Comparison of ENCODE assay signal across 9 cellular contexts in genomic region chr1:32241011-32241763, GRCh38. TPM values are rescaled to one million over a fixed set of nuclear protein-coding genes. Genes with fewer than 3 reads are reported as not detected.
DNase-seq lines count a peak whose midpoint lies in the region; ATAC-seq and TF ChIP-seq lines count a peak whose summit lies in the region.
"Had no signal": no experiment of that assay in that cellular context is flagged by ENCODE, and none has a peak within 500 bp of the region (broad histone marks: within the 10 kb centered on the region; RNA-seq: fewer than 3 reads in every experiment).

No MANE protein-coding gene starts in this region.

- H3K36me3 ChIP-seq in heart right ventricle (peaks cover 0 to 19% (median 0%) of the 10 kb centered on the region in 9 donors), osteoblast (ENCODE audit: insufficient read depth, low read length) (no peaks in the 10 kb centered on the region)

- peak overlapping the region; percentile 48 to 86 (median 72) for H3K4me3 ChIP-seq in heart right ventricle
- H3K4me3 ChIP-seq in osteoblast (ENCODE audit: insufficient read depth, low read length), result peak overlapping the region; percentile 81

- H3K27me3 ChIP-seq in heart right ventricle, result peaks cover 0 to 10% (median 0%) of the 10 kb centered on the region in 7 donors
- H3K27me3 ChIP-seq in osteoblast (ENCODE audit: insufficient read depth, low read length), result no peaks in the 10 kb centered on the region

- DNase-seq in C1 segment of cervical spinal cord (lab: John Stamatoyannopoulos, UW), result peak in 10 of 14 donors; percentile 5 to 55 (median 43)
- DNase-seq in NCI-H2196 treated with DMSO at 0.1 percent for 48 hours (lab: John Stamatoyannopoulos, UW; ENCODE audit: unreplicated experiment), result peak; percentile 20
- DNase-seq in activated naive CD4-positive, alpha-beta T cell treated with anti-CD3 and anti-CD28 coated beads, Interleukin-2, amount 50 U/mL, for 72 hours (ENCODE audit: low spot score in 2 of 2), result peak; percentile 47 to 67
- DNase-seq in heart right ventricle, result peak; percentile 51 to 56
- DNase-seq in osteoblast (ENCODE audit: insufficient read length, low spot score, missing footprints), result peak; percentile 91

- H3K4me1 ChIP-seq in heart right ventricle (peaks cover 0 to 50% (median 36%) of the 10 kb centered on the region in 9 donors), osteoblast (ENCODE audit: insufficient read depth, low read length) (peaks cover 16% of the 10 kb centered on the region)

- peak overlapping the region; percentile 94 for H3K4me2 ChIP-seq in osteoblast (ENCODE audit: insufficient read depth, low read length)

- peak overlapping the region; percentile 41 to 96 (median 88) for H3K27ac ChIP-seq in heart right ventricle
- peak overlapping the region; percentile 37 for H3K27ac ChIP-seq in osteoblast (ENCODE audit: low read depth, low read length)

- no peaks in the 10 kb centered on the region for H4K20me1 ChIP-seq in osteoblast (ENCODE audit: insufficient read depth, low read length)

- peak; percentile 69 to 85 for ATAC-seq in activated naive CD4-positive, alpha-beta T cell treated with anti-CD3 and anti-CD28 coated beads, Interleukin-2, amount 50 U/mL, for 72 hours
- ATAC-seq in heart right ventricle (peak; percentile 69 to 84 (median 76)), HG03135 (IDR thresholded peaks at IDR 0.05; ENCODE audit: unreplicated experiment) (no peak), GM19023 (IDR thresholded peaks at IDR 0.05; ENCODE audit: unreplicated experiment) (no peak)

- no peaks in the 10 kb centered on the region for H3K9me3 Mint-ChIP-seq in activated naive CD4-positive, alpha-beta T cell treated with anti-CD3 and anti-CD28 coated beads, Interleukin-2, amount 50 U/mL, for 72 hours

- TF ChIP-seq CTCF in heart right ventricle (IDR thresholded peaks at IDR 0.05) (peak in 2 of 9 donors; percentile 3 to 24), osteoblast (IDR thresholded peaks at IDR 0.05; ENCODE audit: extremely low read depth, low read depth, low read length) (no peak)

- H3K79me2 ChIP-seq in osteoblast (ENCODE audit: insufficient read depth, low read length), result no peaks in the 10 kb centered on the region

- peak overlapping the region in 1 of 2 donors; percentile 77 for H3K27ac Mint-ChIP-seq in activated naive CD4-positive, alpha-beta T cell treated with anti-CD3 and anti-CD28 coated beads, Interleukin-2, amount 50 U/mL, for 72 hours

- intact Hi-C loops in heart right ventricle (cut with DNase I), result loop anchor here in 2 of 10 donors (5.0 to 10.0 kb wide), 2 partner anchors 54 to 76 kb away; partner anchors contain the start of gene HDAC1 (in 1 of the 2)

- peak overlapping the region; percentile 92 for H2AFZ ChIP-seq in osteoblast (ENCODE audit: low read length)

- H3K36me3 Mint-ChIP-seq in activated naive CD4-positive, alpha-beta T cell treated with anti-CD3 and anti-CD28 coated beads, Interleukin-2, amount 50 U/mL, for 72 hours, result no peaks in the 10 kb centered on the region

- H3K9me3 ChIP-seq in heart right ventricle (no peaks in the 10 kb centered on the region), osteoblast (ENCODE audit: low read depth, low read length) (no peaks in the 10 kb centered on the region)

- peak; percentile 33 for TF ChIP-seq POLR2A in GM19193 (IDR thresholded peaks at IDR 0.05; ENCODE audit: extremely low read depth, insufficient read depth, insufficient read length)

- 0 to 1% methylated on average over 54 of the region's 54 CpGs for WGBS in heart right ventricle, 2 donors

RNA-seq across cellular contexts. Expression of gene FAM167B, which starts 5.8 kb away (rescaled TPM):
- total RNA-seq in activated naive CD4-positive, alpha-beta T cell treated with anti-CD3 and anti-CD28 coated beads, Interleukin-2, amount 50 U/mL, for 72 hours, result 1 to 10 TPM in 1 of 2 donors, under 1 TPM in 1; 0.66 to 1.1 TPM
- 10 to 100 TPM in 1 of 10 donors, 1 to 10 TPM in 9; 1.0 to 12.5 (median 3.9) TPM for total RNA-seq in heart right ventricle
- polyA plus RNA-seq in heart right ventricle, result 10 to 100 TPM; 13.5 to 17.3 TPM
- 2.5 and 4.4 TPM in 2 replicates for total RNA-seq in osteoblast
- total RNA-seq: NCI-H460 had no signal

RNA-seq across cellular contexts. Expression of gene LCK, which starts 9.9 kb away (rescaled TPM):
- total RNA-seq in activated naive CD4-positive, alpha-beta T cell treated with anti-CD3 and anti-CD28 coated beads, Interleukin-2, amount 50 U/mL, for 72 hours, result 100 to 1,000 TPM; 208 to 284 TPM
- total RNA-seq in heart right ventricle (1 to 10 TPM in 4 of 10 donors, under 1 TPM in 6; 0.25 to 7.1 (median 0.86) TPM), osteoblast (0.29 TPM in 1 of 2 replicates, not detected in the other)
- polyA plus RNA-seq in heart right ventricle, result under 1 TPM; 0.29 to 0.39 TPM
- total RNA-seq: NCI-H460 had no signal

RNA-seq across cellular contexts. Expression of gene EIF3I, which starts 19.0 kb away (rescaled TPM):
- 100 to 1,000 TPM; 273 to 295 TPM for total RNA-seq in activated naive CD4-positive, alpha-beta T cell treated with anti-CD3 and anti-CD28 coated beads, Interleukin-2, amount 50 U/mL, for 72 hours
- total RNA-seq in heart right ventricle (100 to 1,000 TPM in 7 of 10 donors, 10 to 100 TPM in 3; 90.3 to 138 (median 103) TPM), osteoblast (253 and 255 TPM in 2 replicates)
- polyA plus RNA-seq in heart right ventricle, result 100 to 1,000 TPM; 140 to 342 TPM

RNA-seq across cellular contexts. Expression of gene TMEM234, which starts 19.0 kb away (rescaled TPM):
- 10 to 100 TPM in 1 of 2 donors, 1 to 10 TPM in 1; 7.0 to 10.7 TPM for total RNA-seq in activated naive CD4-positive, alpha-beta T cell treated with anti-CD3 and anti-CD28 coated beads, Interleukin-2, amount 50 U/mL, for 72 hours
- total RNA-seq in heart right ventricle (10 to 100 TPM in 6 of 10 donors, 1 to 10 TPM in 4; 8.1 to 12.8 (median 11.1) TPM), osteoblast (21.5 and 24.2 TPM in 2 replicates)
- polyA plus RNA-seq in heart right ventricle, result 10 to 100 TPM; 14.9 to 19.6 TPM

RNA-seq across cellular contexts. Expression of gene DCDC2B, which starts 32.3 kb away (rescaled TPM):
- under 1 TPM in 1 of 2 donors, not detected in 1; 0.16 TPM for total RNA-seq in activated naive CD4-positive, alpha-beta T cell treated with anti-CD3 and anti-CD28 coated beads, Interleukin-2, amount 50 U/mL, for 72 hours
- not detected for total RNA-seq in heart right ventricle
- polyA plus RNA-seq in heart right ventricle, result not detected
- under 0.01 TPM in 1 of 2 replicates, not detected in the other for total RNA-seq in osteoblast
- total RNA-seq: NCI-H460 had no signal

Comparison
In these comparisons a context has a peak if more than half of its experiments do, and no peak if none do; other contexts are left out.
1. DNase-seq: peak in every context shown above with its lines; median percentile 91 in osteoblast; 57 in activated naive CD4-positive, alpha-beta T cell treated with anti-CD3 and anti-CD28 coated beads, Interleukin-2, amount 50 U/mL, for 72 hours; 54 in heart right ventricle; 43 in C1 segment of cervical spinal cord; 20 in NCI-H2196 treated with DMSO at 0.1 percent for 48 hours.
2. ATAC-seq: peak in activated naive CD4-positive, alpha-beta T cell treated with anti-CD3 and anti-CD28 coated beads, Interleukin-2, amount 50 U/mL, for 72 hours (2 of 2) and heart right ventricle (8 of 8); none in HG03135 (single experiment) and GM19023 (single experiment).
3. RNA of gene LCK, which starts 9.9 kb away (total RNA-seq): 208 to 284 TPM in activated naive CD4-positive, alpha-beta T cell treated with anti-CD3 and anti-CD28 coated beads, Interleukin-2, amount 50 U/mL, for 72 hours; 0.25 to 7.1 TPM in heart right ventricle and 0.29 TPM in osteoblast; every median in the first group is over 10 times any median in the second.